Comparison of ENCODE assay signal across 8 cellular contexts in the genomic region with DNA sequence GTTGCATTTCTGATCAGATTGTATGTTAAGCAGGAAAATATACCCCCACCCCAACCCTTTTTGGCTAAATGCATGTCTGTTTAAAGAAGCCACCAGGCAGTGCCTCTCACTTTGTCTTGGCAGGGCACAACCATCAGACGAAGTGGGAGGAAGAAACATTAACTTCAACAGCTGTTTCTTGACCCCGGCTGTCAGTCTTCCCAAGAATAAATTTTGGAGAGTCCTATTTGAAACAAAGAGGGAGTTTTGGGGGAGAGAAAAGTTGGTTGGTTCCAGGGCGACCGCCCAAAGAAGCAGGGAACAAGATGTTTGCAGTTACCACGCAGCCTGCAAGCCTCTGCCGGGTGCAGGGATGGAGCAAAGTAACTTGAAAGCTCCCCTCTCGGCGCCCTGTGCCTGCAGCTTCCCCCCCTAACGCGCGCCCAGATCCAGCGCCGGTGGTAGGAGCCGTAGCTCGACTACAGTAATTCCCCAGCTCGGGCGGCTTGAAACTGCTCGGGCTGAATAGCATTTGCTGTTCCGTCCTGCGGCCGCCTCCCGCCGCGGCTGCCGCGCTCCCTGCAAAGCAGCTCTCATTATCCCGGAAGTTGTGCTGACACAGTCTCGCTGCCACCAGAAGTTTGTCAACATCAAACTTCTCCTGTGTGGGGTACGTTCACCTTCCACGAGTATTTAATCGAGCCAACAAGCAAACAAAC.
DNase-seq lines count a peak whose midpoint lies in the region; ATAC-seq and TF ChIP-seq lines count a peak whose summit lies in the region.

No MANE protein-coding gene starts in this region.

- H3K9me2 ChIP-seq in SU-DHL-6 (replicated peaks; ENCODE audit: insufficient read depth, low read length), result no peaks in the 10 kb centered on the region

- H3K4me3 ChIP-seq in SU-DHL-6 (ENCODE audit: insufficient read depth, low read length, poor library complexity, severe bottlenecking) (peak overlapping the region; percentile 58), ovary (peak overlapping the region; percentile 53), thyroid gland (replicated peaks in 1 of 3) (peak overlapping the region in 2 of 3 donors; percentile 2 to 51)

- intact Hi-C loops in Right ventricle myocardium superior (cut with DNase I), result loop anchor here (1.0 kb wide), 1 partner anchor 100 kb away; a partner anchor contains a TSS
- intact Hi-C loops in ovary (cut with DNase I), result loop anchor here (1.0 to 10.0 kb wide), 12 partner anchors 63 to 427 kb away; a partner anchor contains a TSS
- intact Hi-C loops in thyroid gland (cut with DNase I), result loop anchor here (2.0 to 10.0 kb wide), 4 partner anchors 64 to 313 kb away; a partner anchor contains a TSS

- H3K4me2 ChIP-seq in SU-DHL-6 (ENCODE audit: low read depth, low read length, poor library complexity, severe bottlenecking), result peak overlapping the region; percentile 79

- TF ChIP-seq POLR2A in ovary (IDR thresholded peaks at IDR 0.05) (no peak), thyroid gland (IDR thresholded peaks at IDR 0.05) (peak in 1 of 2 donors; percentile 78)

- peaks cover 45% of the 10 kb centered on the region for H3K4me1 Mint-ChIP-seq in activated naive CD8-positive, alpha-beta T cell treated with anti-CD3 and anti-CD28 coated beads, Interleukin-2, amount 50 U/mL, for 24 hours

- H3K36me3 Mint-ChIP-seq in activated naive CD8-positive, alpha-beta T cell treated with anti-CD3 and anti-CD28 coated beads, Interleukin-2, amount 50 U/mL, for 24 hours (ENCODE audit: low read depth), result no peaks in the 10 kb centered on the region

- no peaks in the 10 kb centered on the region for H3K27me3 Mint-ChIP-seq in activated naive CD8-positive, alpha-beta T cell treated with anti-CD3 and anti-CD28 coated beads, Interleukin-2, amount 50 U/mL, for 24 hours

- TF ChIP-seq CTCF in GM10266 (IDR thresholded peaks at IDR 0.05; ENCODE audit: control insufficient read depth, insufficient read depth, low read depth, missing control alignments), result no peak
- TF ChIP-seq CTCF in SU-DHL-6 (IDR thresholded peaks at IDR 0.05; ENCODE audit: insufficient read depth, low read length, poor library complexity, severe bottlenecking), result no peak
- peak in 1 of 3 donors; percentile 21 for TF ChIP-seq CTCF in ovary (IDR thresholded peaks at IDR 0.05)
- peak in 2 of 6 experiments; percentile 12 to 18 for TF ChIP-seq CTCF in thyroid gland (IDR thresholded peaks at IDR 0.05)

- no peaks in the 10 kb centered on the region for H3K9me3 Mint-ChIP-seq in activated naive CD8-positive, alpha-beta T cell treated with anti-CD3 and anti-CD28 coated beads, Interleukin-2, amount 50 U/mL, for 24 hours

- H3F3A ChIP-seq in SU-DHL-6 (ENCODE audit: insufficient read depth), result peaks cover 21% of the 10 kb centered on the region

- TF ChIP-seq EP300 in ovary (IDR thresholded peaks at IDR 0.05), result no peak

- H3K4me1 ChIP-seq in ovary (ENCODE audit: insufficient read depth), result peaks cover 8% of the 10 kb centered on the region
- peaks cover 26 to 30% of the 10 kb centered on the region in 2 donors for H3K4me1 ChIP-seq in thyroid gland

- DNase-seq in GM10266 (ENCODE audit: extremely low spot score) (peak; percentile 85), NCI-H1417 (lab: John Stamatoyannopoulos, UW) (peak; percentile 90 to 97 (median 95)), Right ventricle myocardium superior (peak; percentile 99), ovary (peak; percentile 96 to 99 (median 98)), thyroid gland (peak; percentile 97 to 98)
- peak; percentile 88 for DNase-seq in activated naive CD8-positive, alpha-beta T cell treated with anti-CD3 and anti-CD28 coated beads, Interleukin-2, amount 50 U/mL, for 24 hours

- H3K9ac ChIP-seq in SU-DHL-6 (ENCODE audit: low read length), result peak overlapping the region; percentile 66

- peak overlapping the region; percentile 91 for H2AFZ ChIP-seq in SU-DHL-6 (ENCODE audit: low read depth, low read length, severe bottlenecking)

- H3K4me3 Mint-ChIP-seq in activated naive CD8-positive, alpha-beta T cell treated with anti-CD3 and anti-CD28 coated beads, Interleukin-2, amount 50 U/mL, for 24 hours, result peak overlapping the region; percentile 85

- no peaks in the 10 kb centered on the region for H4K20me1 ChIP-seq in SU-DHL-6 (ENCODE audit: low read depth, low read length)

- H3K27ac ChIP-seq in SU-DHL-6 (ENCODE audit: low read depth, low read length) (peak overlapping the region; percentile 72), ovary (peak overlapping the region; percentile 42 to 80), thyroid gland (peak overlapping the region; percentile 60 to 94 (median 88))

- H3K27me3 ChIP-seq in SU-DHL-6 (ENCODE audit: low read length) (no peaks in the 10 kb centered on the region), ovary (no peaks in the 10 kb centered on the region), thyroid gland (no peaks in the 10 kb centered on the region)

- H3K9me3 ChIP-seq in SU-DHL-6 (ENCODE audit: insufficient read depth, low read length), result no peaks in the 10 kb centered on the region
- no peaks in the 10 kb centered on the region for H3K9me3 ChIP-seq in ovary
- no peaks in the 10 kb centered on the region for H3K9me3 ChIP-seq in thyroid gland

- H3K36me3 ChIP-seq in SU-DHL-6 (ENCODE audit: low read length) (no peaks in the 10 kb centered on the region), ovary (no peaks in the 10 kb centered on the region), thyroid gland (no peaks in the 10 kb centered on the region)

- peak; percentile 89 for ATAC-seq in HG02642 (IDR thresholded peaks at IDR 0.05; ENCODE audit: poor library complexity, unreplicated experiment)
- ATAC-seq in activated naive CD8-positive, alpha-beta T cell treated with anti-CD3 and anti-CD28 coated beads, Interleukin-2, amount 50 U/mL, for 24 hours, result peak; percentile 87
- ATAC-seq in Right ventricle myocardium superior (ENCODE audit: poor library complexity), result peak; percentile 94

- H3K27ac Mint-ChIP-seq in activated naive CD8-positive, alpha-beta T cell treated with anti-CD3 and anti-CD28 coated beads, Interleukin-2, amount 50 U/mL, for 24 hours, result peak overlapping the region; percentile 91

- H3K79me2 ChIP-seq in SU-DHL-6 (ENCODE audit: insufficient read depth, low read length), result no peaks in the 10 kb centered on the region

- WGBS in ovary, 3 donors, result 0% methylated on average over 31 of the region's 31 CpGs
- WGBS in thyroid gland, 2 donors, result 0% methylated on average over 24 to 31 of the region's 31 CpGs

Comparison
In these comparisons a context has a peak if more than half of its experiments do, and no peak if none do; other contexts are left out.
1. Peak in every context shown above with its lines: DNase-seq, ATAC-seq, H3K4me3 ChIP-seq and H3K27ac ChIP-seq.